11 cellular contexts compared by ENCODE assay signal in the genomic region with DNA sequence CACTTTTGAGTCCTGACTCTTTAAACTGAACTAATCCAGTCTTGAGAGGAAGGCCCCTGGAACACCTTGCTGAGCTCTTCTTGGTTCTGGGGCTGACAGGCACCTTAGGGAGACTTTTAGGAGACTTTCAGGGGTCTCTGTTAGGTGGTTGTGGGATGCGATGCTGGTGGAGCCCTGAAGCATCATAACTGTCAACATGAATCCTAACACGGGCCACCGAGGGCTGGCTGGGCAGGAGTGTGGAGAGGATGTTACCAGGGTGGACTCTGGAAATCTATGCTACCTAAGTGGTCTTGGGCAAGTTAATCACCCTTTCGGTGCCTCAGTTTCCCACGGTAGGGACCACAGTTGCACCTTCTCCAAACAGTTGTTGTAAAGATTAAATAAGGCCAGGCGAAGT.
"Had no signal": no experiment of that assay in that cellular context is flagged by ENCODE, and none has a peak within 500 bp of the region (broad histone marks: within the 10 kb centered on the region; RNA-seq: fewer than 3 reads in every experiment).

No MANE protein-coding gene starts in this region.

- H2AFZ ChIP-seq: GM23248, GM23338 had no signal

- H3K4me3 ChIP-seq: GM23248, GM23338, HAP-1 had no signal

- H3K9me3 ChIP-seq: HAP-1 had no signal

- FAIRE-seq: H1, H54 had no signal

- H3K27ac ChIP-seq: GM23248 had no signal

- DNase-seq: GM23248, GOT3, H7, H9, HCEC 1CT, HFFc6 had no signal

- H3K4me1 ChIP-seq: HAP-1 had no signal

- ATAC-seq: GM23338, HCT116 had no signal

- H3K4me2 ChIP-seq: GM23338 had no signal

- H3K36me3 ChIP-seq: HAP-1 had no signal
